8 cellular contexts compared by ENCODE assay signal in genomic region chr5:150511641-150512367, GRCh38.
DNase-seq lines count a peak whose midpoint lies in the region; ATAC-seq and TF ChIP-seq lines count a peak whose summit lies in the region.

No MANE protein-coding gene starts in this region.

- peaks cover 80 to 100% (median 98%) of the 10 kb centered on the region in 11 experiments; a peak in 21 of 22 replicates for H4K20me1 ChIP-seq in BLaER1 treated with 17β-estradiol and CSF1 and Interleukin-3, amounts not matched to agents 10 nM and 100 nM

- no peak for TF ChIP-seq CTCF in RWPE2 (IDR thresholded peaks at IDR 0.05; ENCODE audit: poor library complexity, severe bottlenecking)
- no peak for TF ChIP-seq CTCF in fibroblast of pulmonary artery (IDR thresholded peaks at IDR 0.05; ENCODE audit: low read length, missing control alignments)
- TF ChIP-seq CTCF in neutrophil (IDR thresholded peaks at IDR 0.05) = no peak

- no peak overlapping the region for H3K4me3 ChIP-seq in BLaER1 treated with 17β-estradiol and CSF1 and Interleukin-3, amounts not matched to agents 10 nM and 100 nM
- H3K4me3 ChIP-seq in RWPE2 (ENCODE audit: severe bottlenecking) (no peak overlapping the region), fibroblast of pulmonary artery (replicated peaks; ENCODE audit: low read depth, low read length) (no peak overlapping the region), neutrophil (ENCODE audit: low read depth in 1 of 2, low read length in 1 of 2) (no peak overlapping the region)

- H3K27ac ChIP-seq in BLaER1 treated with 17β-estradiol and CSF1 and Interleukin-3, amounts not matched to agents 10 nM and 100 nM = no peak overlapping the region
- H3K27ac ChIP-seq in RWPE2 (ENCODE audit: poor library complexity, severe bottlenecking) (peak overlapping the region; percentile 42), neutrophil (peak overlapping the region; percentile 48)

- DNase-seq in RWPE2 (ENCODE audit: low spot score) = peak; percentile 96
- peak; percentile 47 for DNase-seq in fibroblast of pulmonary artery (ENCODE audit: low read depth)
- DNase-seq in NCI-H2081 (lab: John Stamatoyannopoulos, UW) = no peak
- no peak for DNase-seq in T1000 (lab: John Stamatoyannopoulos, UW)
- no peak for DNase-seq in activated gamma-delta T cell (lab: John Stamatoyannopoulos, UW)

- peak; percentile 77 for ATAC-seq in RWPE2 (ENCODE audit: low read depth)
- no peak for ATAC-seq in activated CD4-positive, CD25-positive, alpha-beta regulatory T cell treated with anti-CD3 and anti-CD28 coated beads, Interleukin-2, amount 50 U/mL, for 24 hours

- peak overlapping the region in 8 of 11 experiments; percentile 7 to 54 (median 32); a peak in 15 of 22 replicates for H3K4me2 ChIP-seq in BLaER1 treated with 17β-estradiol and CSF1 and Interleukin-3, amounts not matched to agents 10 nM and 100 nM

- peaks cover 37 to 67% (median 56%) of the 10 kb centered on the region in 10 experiments for H3K4me1 ChIP-seq in BLaER1 treated with 17β-estradiol and CSF1 and Interleukin-3, amounts not matched to agents 10 nM and 100 nM
- H3K4me1 ChIP-seq in RWPE2 (ENCODE audit: insufficient read depth, poor library complexity, severe bottlenecking) = peaks cover 69% of the 10 kb centered on the region
- H3K4me1 ChIP-seq in neutrophil (ENCODE audit: control insufficient read depth in 1 of 2, insufficient read depth in 1 of 2, low read depth in 1 of 2, low read length in 1 of 2) = peaks cover 26 to 38% of the 10 kb centered on the region in 2 experiments

- H3K9ac ChIP-seq in BLaER1 treated with 17β-estradiol and CSF1 and Interleukin-3, amounts not matched to agents 10 nM and 100 nM = peak overlapping the region in 2 of 11 experiments; percentile 16 to 17; a peak in 2 of 22 replicates

- H3K9me3 ChIP-seq in BLaER1 treated with 17β-estradiol and CSF1 and Interleukin-3, amounts not matched to agents 10 nM and 100 nM (replicated peaks in 1 of 11) = no peaks in the 10 kb centered on the region
- no peaks in the 10 kb centered on the region for H3K9me3 ChIP-seq in RWPE2 (ENCODE audit: severe bottlenecking)
- H3K9me3 ChIP-seq in neutrophil = no peaks in the 10 kb centered on the region

- H3K36me3 ChIP-seq in BLaER1 treated with 17β-estradiol and CSF1 and Interleukin-3, amounts not matched to agents 10 nM and 100 nM = peaks cover 0 to 4% (median 0%) of the 10 kb centered on the region in 11 experiments; a peak in 1 of 22 replicates
- H3K36me3 ChIP-seq in RWPE2 (ENCODE audit: low read depth) (no peaks in the 10 kb centered on the region), neutrophil (peaks cover 37% of the 10 kb centered on the region)

- no peaks in the 10 kb centered on the region for H3K27me3 ChIP-seq in BLaER1 treated with 17β-estradiol and CSF1 and Interleukin-3, amounts not matched to agents 10 nM and 100 nM
- H3K27me3 ChIP-seq in RWPE2 (ENCODE audit: insufficient read depth, poor library complexity, severe bottlenecking) (no peaks in the 10 kb centered on the region), neutrophil (no peaks in the 10 kb centered on the region)

Comparison
In these comparisons a context has a peak if more than half of its experiments do, and no peak if none do; other contexts are left out.
1. H3K27ac ChIP-seq: peak in RWPE2 (single experiment) and neutrophil (single experiment); none in BLaER1 treated with 17β-estradiol and CSF1 and Interleukin-3, amounts not matched to agents 10 nM and 100 nM (0 of 11).
2. DNase-seq: peak in RWPE2 (single experiment) and fibroblast of pulmonary artery (single experiment); none in NCI-H2081 (0 of 2), T1000 (single experiment) and activated gamma-delta T cell (single experiment).